Comparison of ENCODE assay signal across 11 cellular contexts in genomic region chr12:91009319-91009950, GRCh38. TPM values are rescaled to one million over a fixed set of nuclear protein-coding genes. Genes with fewer than 3 reads are reported as not detected.
DNase-seq lines count a peak whose midpoint lies in the region; ATAC-seq, FAIRE-seq and TF ChIP-seq lines count a peak whose summit lies in the region.
"Had no signal": no experiment of that assay in that cellular context is flagged by ENCODE, and none has a peak within 500 bp of the region (broad histone marks: within the 10 kb centered on the region; RNA-seq: fewer than 3 reads in every experiment).

No MANE protein-coding gene starts in this region.

- H3K27ac ChIP-seq in endothelial cell of umbilical vein (ENCODE audit: insufficient read depth, low read depth, low read length) = peak overlapping the region; percentile 15

- H3K4me1 ChIP-seq in endothelial cell of umbilical vein (ENCODE audit: control insufficient read depth, extremely low read depth, insufficient read depth, low read length) = peaks cover 9% of the 10 kb centered on the region

- no peaks in the 10 kb centered on the region for H4K20me1 ChIP-seq in endothelial cell of umbilical vein (replicated peaks; ENCODE audit: control insufficient read depth, extremely low read depth, insufficient read depth, low read length)

- DNase-seq in endothelial cell of umbilical vein (ENCODE audit: low read depth, low spot score) = peak; percentile 77
- no peak for DNase-seq in CD14-positive monocyte (ENCODE audit: low spot score)
- DNase-seq in SK-N-DZ (ENCODE audit: low spot score) = no peak
- no peak for DNase-seq in activated CD4-positive, alpha-beta T cell treated with anti-CD3 and anti-CD28 coated beads for 48 hours
- no peak for DNase-seq in central memory CD4-positive, alpha-beta T cell
- DNase-seq: EL had no signal

- H3K4me1 Mint-ChIP-seq in CD14-positive monocyte = no peaks in the 10 kb centered on the region

- H3K36me3 Mint-ChIP-seq in CD14-positive monocyte = no peaks in the 10 kb centered on the region

- H3K9me3 ChIP-seq in endothelial cell of umbilical vein (replicated peaks; ENCODE audit: control insufficient read depth, insufficient read depth, low read length) = no peaks in the 10 kb centered on the region

- no peak overlapping the region for H3K9ac ChIP-seq in endothelial cell of umbilical vein (replicated peaks; ENCODE audit: extremely low read depth, insufficient read depth, low read length)

- H3K9me1 ChIP-seq in endothelial cell of umbilical vein (replicated peaks; ENCODE audit: control insufficient read depth, extremely low read depth, insufficient read depth, low read length) = no peaks in the 10 kb centered on the region

- dilution Hi-C loops in endothelial cell of umbilical vein (cut with MboI; ENCODE audit: extremely low pct_ligation_motif_present, low sequenced_read_pairs) = no loop called here

- ATAC-seq in GM18519 (IDR thresholded peaks at IDR 0.05; ENCODE audit: low FRiP score, unreplicated experiment) (peak; percentile 90), GM21515 (IDR thresholded peaks at IDR 0.05; ENCODE audit: unreplicated experiment) (peak; percentile 89), HG03196 (IDR thresholded peaks at IDR 0.05; ENCODE audit: unreplicated experiment) (peak; percentile 94)

- no peak overlapping the region for H3K4me3 Mint-ChIP-seq in CD14-positive monocyte

- BruUV-seq in endothelial cell of umbilical vein (replicated peaks; lab: Mats Ljungman, UMichigan) = no TSS peak

- H3K79me2 ChIP-seq in endothelial cell of umbilical vein (ENCODE audit: control insufficient read depth, insufficient read depth, low read length) = no peaks in the 10 kb centered on the region

- TF ChIP-seq CTCF in endothelial cell of umbilical vein (IDR thresholded peaks at IDR 0.05; ENCODE audit: extremely low read depth in 1 of 2, insufficient read depth in 1 of 2, low read depth in 1 of 2, low read length in 2 of 2) = no peak
- no peak for TF ChIP-seq CTCF in CD14-positive monocyte (IDR thresholded peaks at IDR 0.05)

- peak; percentile 62 for FAIRE-seq in endothelial cell of umbilical vein (lab: Jason Lieb, UNC)

- intact Hi-C loops in endothelial cell of umbilical vein (cut with micrococcal nuclease) = no loop called here
- intact Hi-C loops in CD14-positive monocyte (cut with micrococcal nuclease) = no loop called here

- H3K27ac Mint-ChIP-seq in CD14-positive monocyte = no peak overlapping the region

- H2AFZ ChIP-seq in endothelial cell of umbilical vein (ENCODE audit: low read depth, low read length) = no peak overlapping the region

- CTCF ChIA-PET in endothelial cell of umbilical vein (lab: Charles Lee) = interaction anchor here (0.7 to 1.3 kb wide), 5 partner anchors 14 to 529 kb away, joined by 3 to 6 read pairs (median 3); no protein-coding TSS in a partner anchor

- H3K4me3 ChIP-seq in endothelial cell of umbilical vein (replicated peaks in 1 of 3; ENCODE audit: insufficient read depth in 1 of 3, low read depth in 1 of 3, low read length in 3 of 3) = no peak overlapping the region

- H3K27me3 Mint-ChIP-seq in CD14-positive monocyte (ENCODE audit: low read depth in 3 of 3) = no peaks in the 10 kb centered on the region

- peaks cover 0 to 5% (median 0%) of the 10 kb centered on the region in 7 donors for H3K9me3 Mint-ChIP-seq in CD14-positive monocyte

- no peaks in the 10 kb centered on the region for H3K36me3 ChIP-seq in endothelial cell of umbilical vein (ENCODE audit: control insufficient read depth in 2 of 2, extremely low read depth in 1 of 2, insufficient read depth in 2 of 2, low read length in 2 of 2)

- no peak overlapping the region for H3K4me2 ChIP-seq in endothelial cell of umbilical vein (ENCODE audit: insufficient read depth, low read length)

- TF ChIP-seq POLR2A in endothelial cell of umbilical vein (IDR thresholded peaks at IDR 0.05; ENCODE audit: low read depth, low read length) = no peak

- POLR2A ChIA-PET in endothelial cell of umbilical vein (lab: Charles Lee) = no interaction called here

- H3K27me3 ChIP-seq in endothelial cell of umbilical vein (ENCODE audit: control insufficient read depth in 2 of 2, insufficient read depth in 2 of 2, low read length in 2 of 2) = no peaks in the 10 kb centered on the region

TF ChIP-seq in endothelial cell of umbilical vein, 7 proteins besides CTCF, POLR2A, EP300 and RAD21:
- TF ChIP-seq GATA2 (IDR thresholded peaks at IDR 0.05; ENCODE audit: insufficient read depth, insufficient read length, low read depth, low read length) = no peak
- TF ChIP-seq MAX (IDR thresholded peaks at IDR 0.05; ENCODE audit: insufficient read depth, insufficient read length) = no peak
- no peak for TF ChIP-seq POLR2AphosphoS5 (IDR thresholded peaks at IDR 0.05; ENCODE audit: insufficient read depth, low read depth, low read length)
- no peak for TF ChIP-seq EZH2 (IDR thresholded peaks at IDR 0.05; ENCODE audit: borderline replicate concordance, low read depth, low read length, severe bottlenecking)
- peak; percentile 67 for TF ChIP-seq JUN (IDR thresholded peaks at IDR 0.05; ENCODE audit: borderline replicate concordance, insufficient read depth, insufficient read length, low read depth)
- no peak for TF ChIP-seq FOS (IDR thresholded peaks at IDR 0.05; ENCODE audit: borderline replicate concordance, insufficient read depth, low read length)
- no peak for TF ChIP-seq MYC (IDR thresholded peaks at IDR 0.05; ENCODE audit: low read depth, low read length)

RNA-seq across cellular contexts. Expression of gene EPYC, which starts 4.7 kb away (rescaled TPM):
- not detected in 2 replicates for total RNA-seq in endothelial cell of umbilical vein
- 0.06 TPM in 1 of 2 replicates, not detected in the other for polyA plus RNA-seq in endothelial cell of umbilical vein
- not detected in 2 replicates for polyA plus RNA-seq in endothelial cell of umbilical vein (2011; cell fraction: cytosol; rRNA removed)
- not detected in 2 replicates for polyA plus RNA-seq in endothelial cell of umbilical vein (2011; cell fraction: nucleus; rRNA removed)
- polyA plus RNA-seq in endothelial cell of umbilical vein (2012) = not detected in 2 replicates
- not detected in 2 replicates for polyA minus RNA-seq in endothelial cell of umbilical vein
- not detected for polyA minus RNA-seq in endothelial cell of umbilical vein (2011; cell fraction: cytosol; rRNA and poly(A)+ RNA removed)
- not detected in 2 replicates for polyA minus RNA-seq in endothelial cell of umbilical vein (2011; cell fraction: nucleus; rRNA and poly(A)+ RNA removed)
- polyA plus RNA-seq in CD14-positive monocyte = not detected
- not detected in 2 replicates for polyA plus RNA-seq in SK-N-DZ (2014; cell fraction: cytosol; rRNA removed)
- polyA plus RNA-seq in SK-N-DZ (2014; cell fraction: nucleus; rRNA removed) = not detected in 2 replicates
- total RNA-seq: myocyte had no signal

RNA-seq across cellular contexts. Expression of gene KERA, which starts 48.4 kb away (rescaled TPM):
- total RNA-seq in endothelial cell of umbilical vein = not detected in 2 replicates
- polyA plus RNA-seq in endothelial cell of umbilical vein (not detected in 2 replicates), CD14-positive monocyte (not detected)
- not detected in 2 replicates for polyA plus RNA-seq in endothelial cell of umbilical vein (2011; cell fraction: cytosol; rRNA removed)
- not detected in 2 replicates for polyA plus RNA-seq in endothelial cell of umbilical vein (2011; cell fraction: nucleus; rRNA removed)
- not detected in 2 replicates for polyA plus RNA-seq in endothelial cell of umbilical vein (2012)
- not detected in 2 replicates for polyA minus RNA-seq in endothelial cell of umbilical vein
- polyA minus RNA-seq in endothelial cell of umbilical vein (2011; cell fraction: cytosol; rRNA and poly(A)+ RNA removed) = not detected
- polyA minus RNA-seq in endothelial cell of umbilical vein (2011; cell fraction: nucleus; rRNA and poly(A)+ RNA removed) = not detected in 2 replicates
- polyA plus RNA-seq in SK-N-DZ (2014; cell fraction: cytosol; rRNA removed) = not detected in 2 replicates
- not detected in 2 replicates for polyA plus RNA-seq in SK-N-DZ (2014; cell fraction: nucleus; rRNA removed)
- total RNA-seq: myocyte, SK-MEL-5 had no signal

RNA-seq across cellular contexts. Expression of gene CCER1, which starts 54.5 kb away (rescaled TPM):
- not detected in 2 replicates for total RNA-seq in endothelial cell of umbilical vein
- polyA plus RNA-seq in endothelial cell of umbilical vein = not detected in 2 replicates
- not detected in 2 replicates for polyA plus RNA-seq in endothelial cell of umbilical vein (2011; cell fraction: cytosol; rRNA removed)
- not detected in 2 replicates for polyA plus RNA-seq in endothelial cell of umbilical vein (2011; cell fraction: nucleus; rRNA removed)
- polyA plus RNA-seq in endothelial cell of umbilical vein (2012) = not detected in 2 replicates
- not detected in 2 replicates for polyA minus RNA-seq in endothelial cell of umbilical vein
- not detected for polyA minus RNA-seq in endothelial cell of umbilical vein (2011; cell fraction: cytosol; rRNA and poly(A)+ RNA removed)
- polyA minus RNA-seq in endothelial cell of umbilical vein (2011; cell fraction: nucleus; rRNA and poly(A)+ RNA removed) = not detected in 2 replicates
- polyA plus RNA-seq in CD14-positive monocyte = not detected
- not detected in 2 replicates for polyA plus RNA-seq in SK-N-DZ (2014; cell fraction: cytosol; rRNA removed)
- not detected in 2 replicates for polyA plus RNA-seq in SK-N-DZ (2014; cell fraction: nucleus; rRNA removed)
- total RNA-seq: myocyte, SK-MEL-5 had no signal
